Comparison of ENCODE assay signal across 15 cellular contexts in the genomic region with DNA sequence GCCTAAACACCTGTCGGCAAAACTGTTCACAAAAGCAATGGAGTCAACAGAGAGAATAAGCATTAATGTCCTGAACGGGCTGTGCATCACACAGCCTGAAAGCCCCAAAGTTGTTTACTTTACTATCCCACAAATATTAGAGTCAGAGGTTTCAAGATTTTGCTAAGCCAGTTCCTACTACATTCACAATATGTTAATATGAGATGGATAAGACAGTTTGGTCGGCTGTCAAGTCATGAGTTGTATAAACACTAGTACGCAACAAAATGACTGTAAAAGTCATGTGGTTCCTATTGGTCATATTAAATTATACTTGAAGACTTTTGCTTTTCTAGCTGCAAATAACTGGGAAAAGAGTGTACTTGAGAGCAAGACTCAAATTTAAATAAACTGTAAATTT. TPM values are rescaled to one million over a fixed set of nuclear protein-coding genes. Genes with fewer than 3 reads are reported as not detected.
DNase-seq lines count a peak whose midpoint lies in the region; ATAC-seq and TF ChIP-seq lines count a peak whose summit lies in the region.
"Had no signal": no experiment of that assay in that cellular context is flagged by ENCODE, and none has a peak within 500 bp of the region (broad histone marks: within the 10 kb centered on the region; RNA-seq: fewer than 3 reads in every experiment).

No MANE protein-coding gene starts in this region.

- dilution Hi-C loops in IMR-90 (cut with HindIII; ENCODE audit: low sequenced_read_pairs, unreplicated experiment) = no loop called here

- no peak overlapping the region for H4K5ac ChIP-seq in IMR-90 (ENCODE audit: low read depth, low read length)

- peaks cover 14% of the 10 kb centered on the region for H3K9me3 Mint-ChIP-seq in activated T-cell treated with anti-CD3 and anti-CD28 coated beads, Interleukin-2, amount 50 U/mL, for 24 hours

- H3K36me3 Mint-ChIP-seq in activated T-cell treated with anti-CD3 and anti-CD28 coated beads, Interleukin-2, amount 50 U/mL, for 24 hours (ENCODE audit: low read depth) = peaks cover 7% of the 10 kb centered on the region

- H3K4me3 Mint-ChIP-seq in activated T-cell treated with anti-CD3 and anti-CD28 coated beads, Interleukin-2, amount 50 U/mL, for 24 hours = no peak overlapping the region
- H3K4me3 Mint-ChIP-seq: activated CD4-positive, alpha-beta memory T cell treated with anti-CD3 and anti-CD28 coated beads for 36 hours; activated naive CD8-positive, alpha-beta T cell treated with anti-CD3 and anti-CD28 coated beads for 36 hours; T-cell had no signal

- TF ChIP-seq CTCF in AG09309 (IDR thresholded peaks at IDR 0.05; ENCODE audit: control insufficient read depth, insufficient read depth, low read depth, low read length, missing control alignments) (no peak), IMR-90 (conservative IDR thresholded peaks at IDR 0.05; ENCODE audit: low read depth, low read length) (no peak), epithelial cell of proximal tubule (conservative IDR thresholded peaks at IDR 0.05; ENCODE audit: low read depth, low read length) (no peak), osteoblast (IDR thresholded peaks at IDR 0.05; ENCODE audit: extremely low read depth, low read depth, low read length) (no peak)

- DNase-seq in AG09309 (ENCODE audit: low read depth) = peak; percentile 20
- peak; percentile 94 for DNase-seq in IMR-90
- DNase-seq in epithelial cell of proximal tubule (ENCODE audit: low read depth) = peak; percentile 49
- peak; percentile 87 for DNase-seq in osteoblast (ENCODE audit: insufficient read length, low spot score, missing footprints)
- no peak for DNase-seq in activated effector memory CD4-positive, alpha-beta T cell treated with Interleukin-2 at 50 U/mL for 16 hours
- no peak for DNase-seq in hypothalamus (lab: John Stamatoyannopoulos, UW)
- DNase-seq in activated T-cell treated with anti-CD3 and anti-CD28 coated beads, Interleukin-2, amount 50 U/mL, for 24 hours = no peak
- DNase-seq in superior temporal gyrus (ENCODE audit: extremely low spot score) = no peak
- DNase-seq: activated CD4-positive, alpha-beta memory T cell treated with anti-CD3 and anti-CD28 coated beads for 36 hours; activated naive CD8-positive, alpha-beta T cell treated with anti-CD3 and anti-CD28 coated beads for 36 hours; left ventricle myocardium superior; NCI-H1417; stimulated activated CD4-positive, alpha-beta T cell treated with anti-CD3 and anti-CD28 coated beads, Interleukin-4, amount 100 ng/mL, for 1 hour; T-cell had no signal

- no peak overlapping the region for H2AFZ ChIP-seq in IMR-90 (replicated peaks; ENCODE audit: low read length, poor library complexity)
- peak overlapping the region; percentile 76 for H2AFZ ChIP-seq in osteoblast (ENCODE audit: low read length)

- H3K9me3 ChIP-seq in IMR-90 (ENCODE audit: control insufficient read depth, insufficient read depth, low read length) = no peaks in the 10 kb centered on the region; the same call in 1 of the 2 replicates
- no peaks in the 10 kb centered on the region for H3K9me3 ChIP-seq in osteoblast (ENCODE audit: low read depth, low read length)

- no peak overlapping the region for H3K14ac ChIP-seq in IMR-90 (replicated peaks; ENCODE audit: low read depth, low read length)

- peak overlapping the region; percentile 95 for H2BK5ac ChIP-seq in IMR-90 (ENCODE audit: low read depth, low read length, poor library complexity, severe bottlenecking)

- H4K91ac ChIP-seq in IMR-90 (ENCODE audit: insufficient read depth, low read depth, low read length) = no peak overlapping the region

- no peak overlapping the region for H2AK9ac ChIP-seq in IMR-90 (replicated peaks; ENCODE audit: low read depth, low read length, poor library complexity)

- H3K79me2 ChIP-seq in osteoblast (ENCODE audit: insufficient read depth, low read length) = no peaks in the 10 kb centered on the region

- H3K79me1 ChIP-seq in IMR-90 (ENCODE audit: low read depth in 1 of 2, low read length in 2 of 2) = peaks cover 7 to 10% of the 10 kb centered on the region in 2 experiments; a peak in 3 of 4 replicates

- no peak overlapping the region for H3K18ac ChIP-seq in IMR-90 (ENCODE audit: low read depth, low read length)

- no peak overlapping the region for H2BK15ac ChIP-seq in IMR-90 (ENCODE audit: low read depth, low read length)

- H3K23ac ChIP-seq in IMR-90 (ENCODE audit: low read depth, low read length) = no peak overlapping the region

- TF ChIP-seq POLR2A in IMR-90 (IDR thresholded peaks at IDR 0.05; ENCODE audit: low read depth, low read length) = no peak

- in situ Hi-C loops in IMR-90 (cut with MboI; ENCODE audit: low sequenced_read_pairs) = no loop called here

- H3K27me3 Mint-ChIP-seq in activated T-cell treated with anti-CD3 and anti-CD28 coated beads, Interleukin-2, amount 50 U/mL, for 24 hours = no peaks in the 10 kb centered on the region
- H3K27me3 Mint-ChIP-seq: activated CD4-positive, alpha-beta memory T cell treated with anti-CD3 and anti-CD28 coated beads for 36 hours; activated naive CD8-positive, alpha-beta T cell treated with anti-CD3 and anti-CD28 coated beads for 36 hours; T-cell had no signal

- H3K4me1 Mint-ChIP-seq in activated T-cell treated with anti-CD3 and anti-CD28 coated beads, Interleukin-2, amount 50 U/mL, for 24 hours (ENCODE audit: low read depth) = peaks cover 5% of the 10 kb centered on the region

- H2BK120ac ChIP-seq in IMR-90 (ENCODE audit: low read depth, low read length) = no peak overlapping the region

- intact Hi-C loops in IMR-90 (cut with micrococcal nuclease) = loop anchor here (1.0 kb wide), 1 partner anchor 22 kb away; no protein-coding TSS in a partner anchor

- H3K36me3 ChIP-seq in IMR-90 (ENCODE audit: control insufficient read depth, insufficient read depth, low read length) (no peaks in the 10 kb centered on the region), osteoblast (ENCODE audit: insufficient read depth, low read length) (no peaks in the 10 kb centered on the region)

- no peak overlapping the region for H3K27ac Mint-ChIP-seq in activated T-cell treated with anti-CD3 and anti-CD28 coated beads, Interleukin-2, amount 50 U/mL, for 24 hours
- H3K27ac Mint-ChIP-seq: activated CD4-positive, alpha-beta memory T cell treated with anti-CD3 and anti-CD28 coated beads for 36 hours; activated naive CD8-positive, alpha-beta T cell treated with anti-CD3 and anti-CD28 coated beads for 36 hours; T-cell had no signal

- H4K8ac ChIP-seq in IMR-90 (ENCODE audit: low read depth in 2 of 2, low read length in 2 of 2) = no peak overlapping the region

- ATAC-seq in IMR-90 (ENCODE audit: low read depth) = peak; percentile 92
- ATAC-seq: left ventricle myocardium superior, T-cell had no signal

- WGBS in IMR-90 (ENCODE audit: extremely low coverage in 2 of 2, insufficient read length in 1 of 2), 2 experiments = no CpG with 5 or more reads among the region's 4 CpGs

- POLR2A ChIA-PET in IMR-90 (lab: Charles Lee; ENCODE audit: unreplicated experiment) = no interaction called here

- no peak overlapping the region for H2BK20ac ChIP-seq in IMR-90 (ENCODE audit: low read depth, low read length)

- H3K56ac ChIP-seq in IMR-90 (ENCODE audit: extremely low read depth, insufficient read depth, low read length) = no peak overlapping the region

- no peak overlapping the region for H3K4ac ChIP-seq in IMR-90 (ENCODE audit: low read depth, low read length)

- H3K4me1 ChIP-seq in IMR-90 (ENCODE audit: control insufficient read depth, insufficient read depth, low read length) = peaks cover 4% of the 10 kb centered on the region
- H3K4me1 ChIP-seq in osteoblast (ENCODE audit: insufficient read depth, low read length) = peaks cover 8% of the 10 kb centered on the region

- H3K9ac ChIP-seq in IMR-90 (ENCODE audit: low read depth, low read length) = no peak overlapping the region
- H3K9ac ChIP-seq: KMS-11 had no signal

- H3K27ac ChIP-seq in IMR-90 (ENCODE audit: insufficient read depth, low read length) (no peak overlapping the region), osteoblast (ENCODE audit: low read depth, low read length) (no peak overlapping the region)
- H3K27ac ChIP-seq: KMS-11 had no signal

- H4K20me1 ChIP-seq in IMR-90 (ENCODE audit: insufficient read depth, low read length) (peaks cover 3% of the 10 kb centered on the region; the same call in 1 of the 2 replicates), osteoblast (ENCODE audit: insufficient read depth, low read length) (no peaks in the 10 kb centered on the region)

- H3K4me2 ChIP-seq in IMR-90 (ENCODE audit: low read depth, low read length) = peak overlapping the region; percentile 30; the same call in 1 of the 2 replicates
- peak overlapping the region; percentile 49 for H3K4me2 ChIP-seq in osteoblast (ENCODE audit: insufficient read depth, low read length)
- H3K4me2 ChIP-seq: KMS-11 had no signal

- H3K27me3 ChIP-seq in IMR-90 (ENCODE audit: control insufficient read depth, insufficient read depth, low read length) = no peaks in the 10 kb centered on the region
- no peaks in the 10 kb centered on the region for H3K27me3 ChIP-seq in osteoblast (ENCODE audit: insufficient read depth, low read length)

- H3K4me3 ChIP-seq in AG09309 (ENCODE audit: control insufficient read depth, low read depth, low read length) (no peak overlapping the region), IMR-90 (ENCODE audit: insufficient read depth, low read depth, low read length) (no peak overlapping the region), epithelial cell of proximal tubule (ENCODE audit: low read depth, low read length) (peak overlapping the region; percentile 8), osteoblast (ENCODE audit: insufficient read depth, low read length) (peak overlapping the region; percentile 46)

- BruUV-seq in IMR-90 (replicated peaks; lab: Mats Ljungman, UMichigan) = no TSS peak

- CTCF ChIA-PET in IMR-90 (lab: Yijun Ruan, JAX) = interaction anchor here (0.7 kb wide), 1 partner anchor 20 kb away, joined by 3 read pairs; no protein-coding TSS in a partner anchor

- H3K9me1 ChIP-seq in IMR-90 (ENCODE audit: insufficient read depth, low read length) = no peaks in the 10 kb centered on the region; the same call in 1 of the 2 replicates

- no peak for TF ChIP-seq RAD21 in IMR-90 (IDR thresholded peaks at IDR 0.05; ENCODE audit: low read length)

- no peak overlapping the region for H2AK5ac ChIP-seq in IMR-90 (ENCODE audit: low read depth, low read length)

TF ChIP-seq in IMR-90, 13 proteins besides CTCF, POLR2A, EP300 and RAD21 (continues in another document):
- 0 out of 2 replicates have a peak, but pooled peaks have one; percentile 14 for TF ChIP-seq FOS (IDR thresholded peaks at IDR 0.05; ENCODE audit: low read depth, low read length)
- peak; percentile 47; the same call in 1 of the 2 replicates for TF ChIP-seq CEBPB (IDR thresholded peaks at IDR 0.05; ENCODE audit: low read depth, low read length)
- no peak for TF ChIP-seq SMC3 (IDR thresholded peaks at IDR 0.05; ENCODE audit: low read depth, low read length)
- TF ChIP-seq RCOR1 (IDR thresholded peaks at IDR 0.05; ENCODE audit: insufficient replicate concordance, low read length) = no peak

RNA-seq across cellular contexts. Expression of a gene that starts 33.4 kb away (rescaled TPM):
- total RNA-seq in IMR-90 (2012; rRNA removed) (6.3 and 6.4 TPM in 2 replicates), epithelial cell of proximal tubule (5.6 and 9.4 TPM in 2 replicates), osteoblast (4.7 and 5.4 TPM in 2 replicates)
- 4.0 and 4.7 TPM in 2 replicates for polyA plus RNA-seq in IMR-90 (2012; rRNA removed)
- polyA plus RNA-seq in IMR-90 (2012; cell fraction: cytosol; rRNA removed) = 2.7 and 2.9 TPM in 2 replicates
- polyA plus RNA-seq in IMR-90 (2012; cell fraction: nucleus; rRNA removed; ENCODE audit: low replicate concordance) = 4.8 and 6.6 TPM in 2 replicates

Comparison
In these comparisons a context has a peak if more than half of its experiments do, and no peak if none do; other contexts are left out.
1. DNase-seq: peak in AG09309 (single experiment), IMR-90 (single experiment), epithelial cell of proximal tubule (single experiment) and osteoblast (single experiment); none in activated effector memory CD4-positive, alpha-beta T cell treated with Interleukin-2 at 50 U/mL for 16 hours (single experiment), hypothalamus (0 of 51), activated T-cell treated with anti-CD3 and anti-CD28 coated beads, Interleukin-2, amount 50 U/mL, for 24 hours (single experiment) and superior temporal gyrus (single experiment).
2. H3K4me3 ChIP-seq: peak in epithelial cell of proximal tubule (single experiment) and osteoblast (single experiment); none in AG09309 (single experiment) and IMR-90 (single experiment).